In genomic region chr2:136185991-136186771, GRCh38 we compare ENCODE assay signal across 20 cellular contexts.
A peak's percentile ranks its signal among the peaks of the same experiment; 100 is the strongest.
DNase-seq lines count a peak whose midpoint lies in the region; ATAC-seq and TF ChIP-seq lines count a peak whose summit lies in the region.
"Had no signal": no experiment of that assay in that cellular context is flagged by ENCODE, and none has a peak within 500 bp of the region (broad histone marks: within the 10 kb centered on the region; RNA-seq: fewer than 3 reads in every experiment).

No MANE protein-coding gene starts in this region.

- intact Hi-C loops in Right ventricle myocardium inferior (cut with DNase I) = no loop called here
- intact Hi-C loops in right cardiac atrium (cut with DNase I) = no loop called here
- intact Hi-C loops in adrenal gland (cut with DNase I) = no loop called here
- intact Hi-C loops in aorta (cut with DNase I) = no loop called here

- H3K4me3 ChIP-seq in right cardiac atrium (ENCODE audit: low read length) (no peak overlapping the region), adrenal gland (no peak overlapping the region), aorta (ENCODE audit: low read length in 2 of 2) (no peak overlapping the region)
- H3K4me3 ChIP-seq: left lung, PC-9, thoracic aorta had no signal

- H3K27ac ChIP-seq in right cardiac atrium (ENCODE audit: low read length) (no peak overlapping the region), adrenal gland (no peak overlapping the region), aorta (ENCODE audit: low read depth in 1 of 2, low read length in 2 of 2) (no peak overlapping the region)
- H3K27ac ChIP-seq: left lung, PC-9, thoracic aorta had no signal

- TF ChIP-seq CTCF in adrenal gland (IDR thresholded peaks at IDR 0.05) = no peak

- H3K27me3 ChIP-seq in right cardiac atrium (ENCODE audit: control insufficient read depth, insufficient read depth) (no peaks in the 10 kb centered on the region), adrenal gland (no peaks in the 10 kb centered on the region), aorta (ENCODE audit: control insufficient read depth in 1 of 2, insufficient read depth in 2 of 2, low read length in 1 of 2) (no peaks in the 10 kb centered on the region)
- H3K27me3 ChIP-seq: left lung had no signal

- no peak for DNase-seq in Right ventricle myocardium inferior (ENCODE audit: missing footprints)
- no peak for DNase-seq in right cardiac atrium
- peak in 4 of 7 donors; percentile 42 to 64 (median 46) for DNase-seq in adrenal gland
- DNase-seq in left kidney (ENCODE audit: low read depth, low spot score) = peak; percentile 56
- DNase-seq in aorta = no peak
- no peak for DNase-seq in NCI-H187 treated with DMSO at 0.1 percent for 48 hours (lab: John Stamatoyannopoulos, UW)
- DNase-seq in activated CD8-positive, alpha-beta memory T cell treated with anti-CD3 and anti-CD28 coated beads, Interleukin-2, amount 50 U/mL, for 4 hours = no peak
- DNase-seq: activated B cell treated with CpG ODN at 0.5 μM for 24 hours; activated CD8-positive, alpha-beta memory T cell treated with anti-CD3 and anti-CD28 coated beads, Interleukin-2, amount 10 ng/mL, durations not matched to agents 7 days and 5 days; activated naive CD8-positive, alpha-beta T cell treated with anti-CD3 and anti-CD28 coated beads, Interleukin-2, amount 50 U/mL, for 24 hours; CD8-positive, alpha-beta T cell; central memory CD4-positive, alpha-beta T cell; left lung; NCI-H1436; NCI-H2171; NCI-H774; PC-9; retina had no signal

- H3K9me3 ChIP-seq in right cardiac atrium (ENCODE audit: control insufficient read depth, low read length) (no peaks in the 10 kb centered on the region), adrenal gland (replicated peaks in 1 of 3) (no peaks in the 10 kb centered on the region), aorta (ENCODE audit: control insufficient read depth, low read length) (peaks cover 2% of the 10 kb centered on the region)
- H3K9me3 ChIP-seq: left lung, thoracic aorta had no signal

- ATAC-seq in Right ventricle myocardium inferior (peak; percentile 42), right cardiac atrium (no peak), aorta (ENCODE audit: low FRiP score) (peak; percentile 19), HG03457 (IDR thresholded peaks at IDR 0.05; ENCODE audit: unreplicated experiment) (no peak)
- ATAC-seq: activated CD8-positive, alpha-beta memory T cell treated with anti-CD3 and anti-CD28 coated beads, Interleukin-2, amount 10 ng/mL, durations not matched to agents 7 days and 5 days; activated naive CD8-positive, alpha-beta T cell treated with anti-CD3 and anti-CD28 coated beads, Interleukin-2, amount 50 U/mL, for 24 hours; CD8-positive, alpha-beta T cell; left lung had no signal

- no peaks in the 10 kb centered on the region for H3K36me3 ChIP-seq in adrenal gland (replicated peaks in 1 of 2)
- H3K36me3 ChIP-seq in aorta (ENCODE audit: control insufficient read depth in 1 of 2, insufficient read depth in 2 of 2, low read length in 1 of 2) = no peaks in the 10 kb centered on the region
- H3K36me3 ChIP-seq: left lung, thoracic aorta had no signal

- 84% methylated on average over 4 of the region's 4 CpGs for WGBS in right cardiac atrium
- WGBS in adrenal gland, 4 donors = 72 to 84% (median 75%) methylated on average over 4 of the region's 4 CpGs
- WGBS in aorta, 2 donors = 77 to 81% methylated on average over 4 of the region's 4 CpGs

- H3K4me1 ChIP-seq in right cardiac atrium (ENCODE audit: control insufficient read depth, insufficient read depth, low read length) (no peaks in the 10 kb centered on the region), adrenal gland (replicated peaks in 1 of 2) (no peaks in the 10 kb centered on the region), aorta (ENCODE audit: control insufficient read depth in 1 of 2, insufficient read depth in 2 of 2, low read length in 2 of 2) (no peaks in the 10 kb centered on the region)
- H3K4me1 ChIP-seq: left lung had no signal

- TF ChIP-seq POLR2A in adrenal gland (IDR thresholded peaks at IDR 0.05) = no peak

Comparison
In these comparisons a context has a peak if more than half of its experiments do, and no peak if none do; other contexts are left out.
1. ATAC-seq: peak in Right ventricle myocardium inferior (single experiment) and aorta (single experiment); none in right cardiac atrium (0 of 2) and HG03457 (single experiment).
2. DNase-seq: peak in adrenal gland (4 of 7) and left kidney (single experiment); none in Right ventricle myocardium inferior (single experiment), right cardiac atrium (0 of 3), aorta (0 of 2), NCI-H187 treated with DMSO at 0.1 percent for 48 hours (single experiment) and activated CD8-positive, alpha-beta memory T cell treated with anti-CD3 and anti-CD28 coated beads, Interleukin-2, amount 50 U/mL, for 4 hours (single experiment).